In the genomic region with DNA sequence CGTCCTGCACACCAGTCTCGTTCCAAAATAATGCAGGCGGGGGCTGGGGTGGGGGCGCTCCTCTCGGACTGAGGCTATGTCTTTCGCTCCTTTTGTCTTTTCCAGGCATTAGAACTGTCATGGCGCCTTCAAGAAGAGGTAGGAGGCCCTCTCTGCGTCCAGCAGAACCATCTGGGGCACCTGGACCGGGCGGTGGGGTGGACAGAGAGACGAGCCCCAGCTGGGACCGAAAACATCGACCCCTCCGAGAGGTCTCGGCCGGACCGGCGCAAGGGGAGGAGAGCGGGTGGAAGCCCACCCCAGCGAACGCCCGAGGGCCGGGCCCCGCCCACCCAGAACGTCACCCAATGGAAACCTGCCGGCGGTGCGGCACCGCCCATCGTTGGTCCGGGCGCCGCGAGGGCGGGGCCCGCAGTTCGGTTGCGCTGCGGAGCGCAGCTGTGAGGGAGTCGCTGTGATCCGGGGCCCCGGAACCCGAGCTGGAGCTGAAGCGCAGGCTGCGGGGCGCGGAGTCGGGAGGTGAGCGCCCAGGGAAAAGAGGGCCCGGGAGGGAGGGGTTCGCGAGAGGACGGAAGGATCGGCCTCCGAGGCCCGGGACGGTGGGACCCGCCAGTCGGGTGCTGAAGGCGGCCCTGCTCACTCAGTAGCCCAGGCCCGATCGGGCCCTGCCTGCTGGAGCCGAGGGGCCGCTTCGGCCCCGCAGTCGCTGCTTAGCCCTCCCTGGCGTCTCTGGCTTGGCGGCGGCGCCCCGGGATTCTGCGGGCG, we compare ENCODE assay signal across 1 cellular context.
A peak's percentile ranks its signal among the peaks of the same experiment; 100 is the strongest.
TF ChIP-seq lines count a peak whose summit lies in the region.

Gene NRBP1, plus strand, starts transcription at position 419 of the 765 bp plus-strand sequence. CDS start 4,643 bp downstream, outside the sequence.

TF ChIP-seq in WTC11, 78 proteins besides CTCF, POLR2A, EP300 and RAD21 (continued from another document and continues in another):
- no peak for TF ChIP-seq ATF6 (CRISPR knock-in tag; IDR thresholded peaks at IDR 0.05)
- TF ChIP-seq MAX (CRISPR knock-in tag; IDR thresholded peaks at IDR 0.05), result 0 out of 2 replicates have a peak, but pooled peaks have one; percentile 31
- TF ChIP-seq, protein P1, sequence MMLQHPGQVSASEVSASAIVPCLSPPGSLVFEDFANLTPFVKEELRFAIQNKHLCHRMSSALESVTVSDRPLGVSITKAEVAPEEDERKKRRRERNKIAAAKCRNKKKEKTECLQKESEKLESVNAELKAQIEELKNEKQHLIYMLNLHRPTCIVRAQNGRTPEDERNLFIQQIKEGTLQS (CRISPR knock-in tag; conservative IDR thresholded peaks at IDR 0.05), result no peak
- TF ChIP-seq ATF2 (CRISPR knock-in tag; IDR thresholded peaks at IDR 0.05; ENCODE audit: borderline replicate concordance, low read depth), result no peak
- TF ChIP-seq ZNF121 (CRISPR knock-in tag; IDR thresholded peaks at IDR 0.05), result no peak
- TF ChIP-seq FOXJ3 (CRISPR knock-in tag; IDR thresholded peaks at IDR 0.05; ENCODE audit: borderline replicate concordance), result no peak
- no peak for TF ChIP-seq ZNF423 (CRISPR knock-in tag; IDR thresholded peaks at IDR 0.05)
- TF ChIP-seq MLX (CRISPR knock-in tag; IDR thresholded peaks at IDR 0.05), result no peak
- no peak for TF ChIP-seq E2F1 (CRISPR knock-in tag; IDR thresholded peaks at IDR 0.05)
- no peak for TF ChIP-seq ZMAT4 (CRISPR knock-in tag; IDR thresholded peaks at IDR 0.05)
- TF ChIP-seq ZNF396 (CRISPR knock-in tag; IDR thresholded peaks at IDR 0.05; ENCODE audit: borderline replicate concordance), result no peak
- no peak for TF ChIP-seq SMAD3 (CRISPR knock-in tag; IDR thresholded peaks at IDR 0.05; ENCODE audit: borderline replicate concordance)
- no peak for TF ChIP-seq JUN (CRISPR knock-in tag; IDR thresholded peaks at IDR 0.05)
- TF ChIP-seq CBFB (CRISPR knock-in tag; IDR thresholded peaks at IDR 0.05; ENCODE audit: low read depth), result no peak
- TF ChIP-seq ZBTB21 (CRISPR knock-in tag; IDR thresholded peaks at IDR 0.05; ENCODE audit: borderline replicate concordance), result 0 out of 2 replicates have a peak, but pooled peaks have one; percentile 26
- no peak for TF ChIP-seq MXD4 (CRISPR knock-in tag; IDR thresholded peaks at IDR 0.05; ENCODE audit: borderline replicate concordance)
- TF ChIP-seq MYBL2 (CRISPR knock-in tag; IDR thresholded peaks at IDR 0.05), result peak; percentile 84
- TF ChIP-seq, protein P2, sequence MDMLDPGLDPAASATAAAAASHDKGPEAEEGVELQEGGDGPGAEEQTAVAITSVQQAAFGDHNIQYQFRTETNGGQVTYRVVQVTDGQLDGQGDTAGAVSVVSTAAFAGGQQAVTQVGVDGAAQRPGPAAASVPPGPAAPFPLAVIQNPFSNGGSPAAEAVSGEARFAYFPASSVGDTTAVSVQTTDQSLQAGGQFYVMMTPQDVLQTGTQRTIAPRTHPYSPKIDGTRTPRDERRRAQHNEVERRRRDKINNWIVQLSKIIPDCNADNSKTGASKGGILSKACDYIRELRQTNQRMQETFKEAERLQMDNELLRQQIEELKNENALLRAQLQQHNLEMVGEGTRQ (CRISPR knock-in tag; IDR thresholded peaks at IDR 0.05), result no peak
- no peak for TF ChIP-seq TCF7 (CRISPR knock-in tag; IDR thresholded peaks at IDR 0.05; ENCODE audit: low read depth)
- TF ChIP-seq, protein P3, sequence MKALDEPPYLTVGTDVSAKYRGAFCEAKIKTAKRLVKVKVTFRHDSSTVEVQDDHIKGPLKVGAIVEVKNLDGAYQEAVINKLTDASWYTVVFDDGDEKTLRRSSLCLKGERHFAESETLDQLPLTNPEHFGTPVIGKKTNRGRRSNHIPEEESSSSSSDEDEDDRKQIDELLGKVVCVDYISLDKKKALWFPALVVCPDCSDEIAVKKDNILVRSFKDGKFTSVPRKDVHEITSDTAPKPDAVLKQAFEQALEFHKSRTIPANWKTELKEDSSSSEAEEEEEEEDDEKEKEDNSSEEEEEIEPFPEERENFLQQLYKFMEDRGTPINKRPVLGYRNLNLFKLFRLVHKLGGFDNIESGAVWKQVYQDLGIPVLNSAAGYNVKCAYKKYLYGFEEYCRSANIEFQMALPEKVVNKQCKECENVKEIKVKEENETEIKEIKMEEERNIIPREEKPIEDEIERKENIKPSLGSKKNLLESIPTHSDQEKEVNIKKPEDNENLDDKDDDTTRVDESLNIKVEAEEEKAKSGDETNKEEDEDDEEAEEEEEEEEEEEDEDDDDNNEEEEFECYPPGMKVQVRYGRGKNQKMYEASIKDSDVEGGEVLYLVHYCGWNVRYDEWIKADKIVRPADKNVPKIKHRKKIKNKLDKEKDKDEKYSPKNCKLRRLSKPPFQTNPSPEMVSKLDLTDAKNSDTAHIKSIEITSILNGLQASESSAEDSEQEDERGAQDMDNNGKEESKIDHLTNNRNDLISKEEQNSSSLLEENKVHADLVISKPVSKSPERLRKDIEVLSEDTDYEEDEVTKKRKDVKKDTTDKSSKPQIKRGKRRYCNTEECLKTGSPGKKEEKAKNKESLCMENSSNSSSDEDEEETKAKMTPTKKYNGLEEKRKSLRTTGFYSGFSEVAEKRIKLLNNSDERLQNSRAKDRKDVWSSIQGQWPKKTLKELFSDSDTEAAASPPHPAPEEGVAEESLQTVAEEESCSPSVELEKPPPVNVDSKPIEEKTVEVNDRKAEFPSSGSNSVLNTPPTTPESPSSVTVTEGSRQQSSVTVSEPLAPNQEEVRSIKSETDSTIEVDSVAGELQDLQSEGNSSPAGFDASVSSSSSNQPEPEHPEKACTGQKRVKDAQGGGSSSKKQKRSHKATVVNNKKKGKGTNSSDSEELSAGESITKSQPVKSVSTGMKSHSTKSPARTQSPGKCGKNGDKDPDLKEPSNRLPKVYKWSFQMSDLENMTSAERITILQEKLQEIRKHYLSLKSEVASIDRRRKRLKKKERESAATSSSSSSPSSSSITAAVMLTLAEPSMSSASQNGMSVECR (CRISPR knock-in tag; IDR thresholded peaks at IDR 0.05; ENCODE audit: borderline replicate concordance), result peak; percentile 58; the same call in 1 of the 2 replicates
- TF ChIP-seq, protein P4, sequence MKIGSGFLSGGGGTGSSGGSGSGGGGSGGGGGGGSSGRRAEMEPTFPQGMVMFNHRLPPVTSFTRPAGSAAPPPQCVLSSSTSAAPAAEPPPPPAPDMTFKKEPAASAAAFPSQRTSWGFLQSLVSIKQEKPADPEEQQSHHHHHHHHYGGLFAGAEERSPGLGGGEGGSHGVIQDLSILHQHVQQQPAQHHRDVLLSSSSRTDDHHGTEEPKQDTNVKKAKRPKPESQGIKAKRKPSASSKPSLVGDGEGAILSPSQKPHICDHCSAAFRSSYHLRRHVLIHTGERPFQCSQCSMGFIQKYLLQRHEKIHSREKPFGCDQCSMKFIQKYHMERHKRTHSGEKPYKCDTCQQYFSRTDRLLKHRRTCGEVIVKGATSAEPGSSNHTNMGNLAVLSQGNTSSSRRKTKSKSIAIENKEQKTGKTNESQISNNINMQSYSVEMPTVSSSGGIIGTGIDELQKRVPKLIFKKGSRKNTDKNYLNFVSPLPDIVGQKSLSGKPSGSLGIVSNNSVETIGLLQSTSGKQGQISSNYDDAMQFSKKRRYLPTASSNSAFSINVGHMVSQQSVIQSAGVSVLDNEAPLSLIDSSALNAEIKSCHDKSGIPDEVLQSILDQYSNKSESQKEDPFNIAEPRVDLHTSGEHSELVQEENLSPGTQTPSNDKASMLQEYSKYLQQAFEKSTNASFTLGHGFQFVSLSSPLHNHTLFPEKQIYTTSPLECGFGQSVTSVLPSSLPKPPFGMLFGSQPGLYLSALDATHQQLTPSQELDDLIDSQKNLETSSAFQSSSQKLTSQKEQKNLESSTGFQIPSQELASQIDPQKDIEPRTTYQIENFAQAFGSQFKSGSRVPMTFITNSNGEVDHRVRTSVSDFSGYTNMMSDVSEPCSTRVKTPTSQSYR (CRISPR knock-in tag; IDR thresholded peaks at IDR 0.05), result no peak; the same call in 1 of the 2 replicates
- no peak for TF ChIP-seq E2F5 (CRISPR knock-in tag; IDR thresholded peaks at IDR 0.05)
- TF ChIP-seq ZNF232 (CRISPR knock-in tag; IDR thresholded peaks at IDR 0.05), result no peak; the same call in 1 of the 2 replicates
- TF ChIP-seq TEAD1 (CRISPR knock-in tag; IDR thresholded peaks at IDR 0.05), result no peak; the same call in 1 of the 2 replicates
- TF ChIP-seq ZNF219 (CRISPR knock-in tag; IDR thresholded peaks at IDR 0.05; ENCODE audit: borderline replicate concordance), result no peak
- no peak for TF ChIP-seq E2F4 (CRISPR knock-in tag; IDR thresholded peaks at IDR 0.05; ENCODE audit: borderline replicate concordance, low read depth)
- TF ChIP-seq, protein P5, sequence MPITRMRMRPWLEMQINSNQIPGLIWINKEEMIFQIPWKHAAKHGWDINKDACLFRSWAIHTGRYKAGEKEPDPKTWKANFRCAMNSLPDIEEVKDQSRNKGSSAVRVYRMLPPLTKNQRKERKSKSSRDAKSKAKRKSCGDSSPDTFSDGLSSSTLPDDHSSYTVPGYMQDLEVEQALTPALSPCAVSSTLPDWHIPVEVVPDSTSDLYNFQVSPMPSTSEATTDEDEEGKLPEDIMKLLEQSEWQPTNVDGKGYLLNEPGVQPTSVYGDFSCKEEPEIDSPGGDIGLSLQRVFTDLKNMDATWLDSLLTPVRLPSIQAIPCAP (CRISPR knock-in tag; IDR thresholded peaks at IDR 0.05), result peak; percentile 19; the same call in 1 of the 2 replicates
- TF ChIP-seq RORB (CRISPR knock-in tag; IDR thresholded peaks at IDR 0.05), result no peak
- TF ChIP-seq SP1 (CRISPR knock-in tag; conservative IDR thresholded peaks at IDR 0.05), result peak; percentile 94
- TF ChIP-seq TEAD4 (CRISPR knock-in tag; IDR thresholded peaks at IDR 0.05), result no peak
- TF ChIP-seq GTF2I (CRISPR knock-in tag; conservative IDR thresholded peaks at IDR 0.05), result no peak
- TF ChIP-seq ELF4 (CRISPR knock-in tag; IDR thresholded peaks at IDR 0.05; ENCODE audit: low read depth), result no peak
